ENCODE assay signal across 1 cellular context in genomic region chr5:139277171-139277570, GRCh38.
TF ChIP-seq lines count a peak whose summit lies in the region.

No MANE protein-coding gene starts in this region.

TF ChIP-seq in HCT116, 20 proteins besides CTCF, POLR2A, EP300 and RAD21:
- TF ChIP-seq EZH2 (IDR thresholded peaks at IDR 0.05) (no peak), CBX3 (IDR thresholded peaks at IDR 0.05; ENCODE audit: low read depth) (no peak), TCF7L2 (IDR thresholded peaks at IDR 0.05; ENCODE audit: borderline replicate concordance, extremely low read depth, insufficient read depth, insufficient read length) (no peak), CEBPB (IDR thresholded peaks at IDR 0.05; ENCODE audit: low read depth) (no peak), JUND (IDR thresholded peaks at IDR 0.05) (no peak), ELF1 (IDR thresholded peaks at IDR 0.05; ENCODE audit: borderline replicate concordance, low read depth) (no peak), SP1 (IDR thresholded peaks at IDR 0.05; ENCODE audit: low read depth) (no peak), ATF3 (IDR thresholded peaks at IDR 0.05) (no peak), FOSL1 (IDR thresholded peaks at IDR 0.05; ENCODE audit: low read depth) (no peak), POLR2AphosphoS5 (IDR thresholded peaks at IDR 0.05; ENCODE audit: low read depth, low read length) (no peak), EZH2phosphoT487 (IDR thresholded peaks at IDR 0.05; ENCODE audit: borderline replicate concordance) (no peak), ZNF274 (IDR thresholded peaks at IDR 0.05; ENCODE audit: low read depth, low read length) (no peak), YY1 (IDR thresholded peaks at IDR 0.05; ENCODE audit: extremely low read depth, insufficient replicate concordance, low read depth, low read length) (no peak), REST (IDR thresholded peaks at IDR 0.05; ENCODE audit: low read depth) (no peak), SRF (IDR thresholded peaks at IDR 0.05; ENCODE audit: low read depth) (no peak), SIN3A (IDR thresholded peaks at IDR 0.05; ENCODE audit: low read depth) (no peak), ZFX (IDR thresholded peaks at IDR 0.05) (no peak), EGR1 (IDR thresholded peaks at IDR 0.05; ENCODE audit: low read depth) (no peak), ZBTB33 (IDR thresholded peaks at IDR 0.05; ENCODE audit: extremely low read depth, insufficient replicate concordance, low read length) (no peak), MAX (IDR thresholded peaks at IDR 0.05) (no peak)
